Comparison of ENCODE assay signal across 20 cellular contexts in genomic region chr11:83709434-83709833, GRCh38.
"Had no signal": no experiment of that assay in that cellular context is flagged by ENCODE, and none has a peak within 500 bp of the region (broad histone marks: within the 10 kb centered on the region; RNA-seq: fewer than 3 reads in every experiment).

No MANE protein-coding gene starts in this region.

- H3K27ac Mint-ChIP-seq: naive thymus-derived CD4-positive, alpha-beta T cell; nephron progenitor cell; stimulated activated memory B cell treated with anti-CD40 and anti-IgM and Interleukin-4, amounts not matched to agents 10 μg/mL and 1 μg/mL and 100 μg/mL, for 72 hours; stimulated activated naive CD8-positive, alpha-beta T cell treated with anti-CD3 and anti-CD28 coated beads, Interleukin-15, Interleukin-2, amounts not matched to agents 100 ng/mL and 50 ng/mL, for 24 hours had no signal

- FAIRE-seq: endothelial cell of umbilical vein had no signal

- H3K36me3 ChIP-seq: heart left ventricle, spleen, tibial nerve, upper lobe of right lung, vagina had no signal

- H3K27ac ChIP-seq: heart left ventricle, spleen, tibial nerve, upper lobe of right lung, vagina had no signal

- DNase-seq: dermis blood vessel endothelial cell; erythroblast; foreskin melanocyte; heart left ventricle; hippocampal formation; left colon; mesendoderm; naive thymus-derived CD4-positive, alpha-beta T cell; nephron progenitor cell; spleen; stimulated activated CD4-positive, alpha-beta T cell treated with anti-CD3 and anti-CD28 coated beads, Interleukin-15, amount 100 ng/mL, for 24 hours; stimulated activated CD4-positive, alpha-beta T cell treated with anti-CD3 and anti-CD28 coated beads, Interleukin-1b, Interleukin-23, amount 100 ng/mL, for 48 hours; stimulated activated CD4-positive, alpha-beta T cell treated with anti-CD3 and anti-CD28 coated beads, Interleukin-4, amount 100 ng/mL, for 24 hours; upper lobe of right lung had no signal

- H3K4me1 ChIP-seq: heart left ventricle, spleen, tibial nerve, upper lobe of right lung, vagina had no signal

- ATAC-seq: heart left ventricle; left colon; naive thymus-derived CD4-positive, alpha-beta T cell; sciatic nerve; stimulated activated memory B cell treated with anti-CD40 and anti-IgM and Interleukin-4, amounts not matched to agents 10 μg/mL and 1 μg/mL and 100 μg/mL, for 72 hours; upper lobe of right lung had no signal

- H3K9me3 ChIP-seq: heart left ventricle, spleen, tibial nerve, upper lobe of right lung, vagina had no signal

- H3K4me3 ChIP-seq: heart left ventricle, spleen, tibial nerve, upper lobe of right lung, vagina had no signal

- H3K4me3 Mint-ChIP-seq: naive thymus-derived CD4-positive, alpha-beta T cell; nephron progenitor cell; stimulated activated memory B cell treated with anti-CD40 and anti-IgM and Interleukin-4, amounts not matched to agents 10 μg/mL and 1 μg/mL and 100 μg/mL, for 72 hours; stimulated activated naive CD8-positive, alpha-beta T cell treated with anti-CD3 and anti-CD28 coated beads, Interleukin-15, Interleukin-2, amounts not matched to agents 100 ng/mL and 50 ng/mL, for 24 hours had no signal

- H3K9me3 Mint-ChIP-seq: nephron progenitor cell; stimulated activated memory B cell treated with anti-CD40 and anti-IgM and Interleukin-4, amounts not matched to agents 10 μg/mL and 1 μg/mL and 100 μg/mL, for 72 hours; stimulated activated naive CD8-positive, alpha-beta T cell treated with anti-CD3 and anti-CD28 coated beads, Interleukin-15, Interleukin-2, amounts not matched to agents 100 ng/mL and 50 ng/mL, for 24 hours had no signal

- H3K27me3 Mint-ChIP-seq: stimulated activated memory B cell treated with anti-CD40 and anti-IgM and Interleukin-4, amounts not matched to agents 10 μg/mL and 1 μg/mL and 100 μg/mL, for 72 hours; stimulated activated naive CD8-positive, alpha-beta T cell treated with anti-CD3 and anti-CD28 coated beads, Interleukin-15, Interleukin-2, amounts not matched to agents 100 ng/mL and 50 ng/mL, for 24 hours had no signal

- H3K27me3 ChIP-seq: heart left ventricle, spleen, tibial nerve, upper lobe of right lung, vagina had no signal

- H3K4me1 Mint-ChIP-seq: naive thymus-derived CD4-positive, alpha-beta T cell; stimulated activated memory B cell treated with anti-CD40 and anti-IgM and Interleukin-4, amounts not matched to agents 10 μg/mL and 1 μg/mL and 100 μg/mL, for 72 hours had no signal

- H3K36me3 Mint-ChIP-seq: naive thymus-derived CD4-positive, alpha-beta T cell; stimulated activated memory B cell treated with anti-CD40 and anti-IgM and Interleukin-4, amounts not matched to agents 10 μg/mL and 1 μg/mL and 100 μg/mL, for 72 hours had no signal
